ENCODE assay signal across 28 cellular contexts in the genomic region with DNA sequence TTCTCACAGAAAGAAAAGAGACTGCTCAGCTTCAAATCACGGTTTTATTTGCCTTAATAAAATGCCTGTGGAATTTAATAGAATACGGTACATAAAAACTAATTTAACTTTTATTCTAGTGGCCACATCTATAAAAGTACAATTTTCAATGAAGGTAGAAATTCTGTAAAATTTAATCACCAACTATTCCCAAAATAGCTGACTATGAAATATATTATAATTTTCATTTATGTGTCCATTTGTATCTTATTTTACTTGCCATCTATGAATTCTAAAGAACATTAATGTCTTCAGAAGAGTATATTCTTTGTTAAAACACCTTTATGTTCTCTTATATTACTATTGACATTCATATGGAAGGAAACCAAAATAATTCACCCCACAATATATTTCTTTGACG.
"Had no signal": no experiment of that assay in that cellular context is flagged by ENCODE, and none has a peak within 500 bp of the region (broad histone marks: within the 10 kb centered on the region; RNA-seq: fewer than 3 reads in every experiment).

No MANE protein-coding gene starts in this region.

- H3K36me3 ChIP-seq: ascending aorta, breast epithelium, cardiac muscle cell, colonic mucosa, esophagus squamous epithelium had no signal

- H3K27ac ChIP-seq: ascending aorta, breast epithelium, cardiac muscle cell, colonic mucosa, epithelial cell of prostate, esophagus squamous epithelium had no signal

- DNase-seq: activated CD4-positive, alpha-beta memory T cell treated with anti-CD3 and anti-CD28 coated beads, Interleukin-2, amount 10 ng/mL, durations not matched to agents 7 days and 5 days; activated CD4-positive, alpha-beta T cell treated with anti-CD3 and anti-CD28 coated beads for 36 hours; activated CD4-positive, alpha-beta T cell treated with anti-CD3 and anti-CD28 coated beads, Interleukin-2, amount 10 ng/mL, durations not matched to agents 24 days and 14 days; activated CD4-positive, CD25-positive, alpha-beta regulatory T cell; activated CD4-positive, CD25-positive, alpha-beta regulatory T cell treated with anti-CD3 and anti-CD28 coated beads, Interleukin-2, amount 50 U/mL, for 72 hours; activated CD8-positive, alpha-beta memory T cell treated with anti-CD3 and anti-CD28 coated beads, Interleukin-2, amount 50 U/mL, for 48 hours; activated gamma-delta T cell; activated naive CD4-positive, alpha-beta T cell; activated naive CD4-positive, alpha-beta T cell treated with anti-CD3 and anti-CD28 coated beads, Interleukin-2, amount 10 ng/mL, durations not matched to agents 7 days and 5 days; activated naive CD8-positive, alpha-beta T cell treated with anti-CD3 and anti-CD28 coated beads, Interleukin-2, amount 10 ng/mL, durations not matched to agents 7 days and 5 days; activated T-cell treated with anti-CD3 and anti-CD28 coated beads for 4 hours; activated T-cell treated with anti-CD3 and anti-CD28 coated beads, Interleukin-2, amount 50 U/mL, for 24 hours; activated T-cell treated with anti-CD3 and anti-CD28 coated beads, Interleukin-2, amount 50 U/mL, for 72 hours; central memory CD4-positive, alpha-beta T cell; cerebellar nuclear complex; colonic mucosa; effector CD8-positive, alpha-beta T cell; esophagus squamous epithelium; foreskin melanocyte; head of caudate nucleus; T-helper 2 cell had no signal

- H3K27me3 ChIP-seq: ascending aorta, breast epithelium, cardiac muscle cell, colonic mucosa had no signal

- H3K4me1 ChIP-seq: ascending aorta had no signal

- ATAC-seq: activated CD4-positive, alpha-beta T cell treated with anti-CD3 and anti-CD28 coated beads for 36 hours; activated naive CD4-positive, alpha-beta T cell treated with anti-CD3 and anti-CD28 coated beads, Interleukin-2, amount 50 U/mL, for 72 hours; activated T-cell treated with anti-CD3 and anti-CD28 coated beads, Interleukin-2, amount 50 U/mL, for 72 hours had no signal

- H3K4me3 ChIP-seq: ascending aorta, breast epithelium, cardiac muscle cell, colonic mucosa, esophagus squamous epithelium had no signal

- FAIRE-seq: endometrium, endothelial cell of umbilical vein had no signal

- H3K9me3 ChIP-seq: colonic mucosa, esophagus squamous epithelium had no signal
